11 cellular contexts compared by ENCODE assay signal in the genomic region with DNA sequence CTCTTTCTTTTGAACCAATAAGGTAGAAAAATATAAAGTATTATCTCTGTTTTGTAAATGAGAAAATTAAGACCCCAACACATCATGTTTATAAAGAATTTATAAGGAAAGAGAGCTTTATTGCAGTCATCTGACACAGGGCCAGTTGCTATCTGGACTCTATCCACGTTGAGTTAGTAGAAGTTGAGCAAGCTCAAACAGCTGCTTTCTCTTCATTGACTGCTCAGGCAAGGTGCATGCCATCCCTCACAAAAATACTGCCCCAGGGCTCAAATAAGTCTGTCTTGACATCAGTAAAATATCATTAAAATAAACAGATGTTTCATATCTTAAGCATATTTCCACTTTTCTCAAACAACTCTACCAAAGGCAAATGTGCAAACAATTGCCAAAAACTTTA. TPM values are rescaled to one million over a fixed set of nuclear protein-coding genes. Genes with fewer than 3 reads are reported as not detected.
DNase-seq lines count a peak whose midpoint lies in the region; ATAC-seq, FAIRE-seq and TF ChIP-seq lines count a peak whose summit lies in the region.
"Had no signal": no experiment of that assay in that cellular context is flagged by ENCODE, and none has a peak within 500 bp of the region (broad histone marks: within the 10 kb centered on the region; RNA-seq: fewer than 3 reads in every experiment).

No MANE protein-coding gene starts in this region.

- H3K27ac ChIP-seq in liver (ENCODE audit: low read depth in 1 of 2, low read length in 2 of 2) (no peak overlapping the region), HepG2 (ENCODE audit: extremely low read length, insufficient read depth, low read length) (no peak overlapping the region), mammary epithelial cell (ENCODE audit: insufficient read depth, low read depth, low read length) (no peak overlapping the region), right lobe of liver (no peak overlapping the region)

- no peak for TF ChIP-seq CTCF in liver (IDR thresholded peaks at IDR 0.05; ENCODE audit: low read depth, low read length, missing input control)
- TF ChIP-seq CTCF in HepG2 (CRISPR knock-in tag; IDR thresholded peaks at IDR 0.05): no peak
- no peak for TF ChIP-seq CTCF in mammary epithelial cell (conservative IDR thresholded peaks at IDR 0.05 in 1 of 2, IDR thresholded peaks at IDR 0.05 in 1 of 2; ENCODE audit: extremely low read depth in 1 of 2, insufficient read depth in 1 of 2, low read depth in 1 of 2, low read length in 2 of 2)
- TF ChIP-seq CTCF in right lobe of liver (IDR thresholded peaks at IDR 0.05): no peak

- POLR2A ChIA-PET in HepG2 (lab: Yijun Ruan, JAX): no interaction called here

- CTCF ChIA-PET in HepG2 (lab: Yijun Ruan, JAX; ENCODE audit: low intra/inter-chr PET ratio, low total read pairs): no interaction called here
- CTCF ChIA-PET in mammary epithelial cell (lab: Charles Lee; ENCODE audit: low non-redundant PET): no interaction called here

- no TSS peak for BruUV-seq in HepG2 (replicated peaks; lab: Mats Ljungman, UMichigan)
- BruUV-seq in mammary epithelial cell (replicated peaks; lab: Mats Ljungman, UMichigan): no TSS peak

- TF ChIP-seq POLR2A in HepG2 (IDR thresholded peaks at IDR 0.05; ENCODE audit: insufficient read depth in 1 of 2, low read depth in 2 of 2, low read length in 2 of 2) (no peak), right lobe of liver (IDR thresholded peaks at IDR 0.05) (no peak)

- H2AFZ ChIP-seq in HepG2 (ENCODE audit: low read length): no peak overlapping the region
- H2AFZ ChIP-seq in mammary epithelial cell (ENCODE audit: low read depth, low read length): no peak overlapping the region

- no peak for TF ChIP-seq RAD21 in liver (IDR thresholded peaks at IDR 0.05)
- no peak for TF ChIP-seq RAD21 in HepG2 (CRISPR knock-in tag; IDR thresholded peaks at IDR 0.05)

- H4K20me1 ChIP-seq in HepG2 (ENCODE audit: insufficient read depth, low read length) (no peaks in the 10 kb centered on the region), mammary epithelial cell (ENCODE audit: insufficient read depth, low read length) (no peaks in the 10 kb centered on the region)

- no peak for TF ChIP-seq EP300 in HepG2 (IDR thresholded peaks at IDR 0.05; ENCODE audit: low read depth in 2 of 2, low read length in 2 of 2)
- TF ChIP-seq EP300 in HepG2 (CRISPR knock-in tag; IDR thresholded peaks at IDR 0.05; ENCODE audit: borderline replicate concordance): no peak

- H3K27me3 ChIP-seq in liver (ENCODE audit: control insufficient read depth in 4 of 4, insufficient read depth in 4 of 4, low read length in 3 of 4) (no peaks in the 10 kb centered on the region), HepG2 (ENCODE audit: control insufficient read depth in 1 of 2, insufficient read depth in 2 of 2, low read length in 2 of 2) (no peaks in the 10 kb centered on the region), mammary epithelial cell (ENCODE audit: insufficient read depth, low read length) (no peaks in the 10 kb centered on the region), right lobe of liver (no peaks in the 10 kb centered on the region)
- H3K27me3 ChIP-seq: adrenal gland had no signal

- H3K4me3 ChIP-seq in liver (ENCODE audit: low read depth in 1 of 3, low read length in 3 of 3) (no peak overlapping the region), HepG2 (replicated peaks in 1 of 3; ENCODE audit: insufficient read depth in 1 of 3, low read depth in 2 of 3, low read length in 3 of 3) (no peak overlapping the region), mammary epithelial cell (replicated peaks in 1 of 3; ENCODE audit: insufficient read depth in 1 of 3, low read depth in 2 of 3, low read length in 3 of 3) (no peak overlapping the region), right lobe of liver (no peak overlapping the region)
- H3K4me3 ChIP-seq: adrenal gland had no signal

- H3K36me3 ChIP-seq in liver (ENCODE audit: control insufficient read depth in 4 of 4, insufficient read depth in 3 of 4, low read depth in 1 of 4, low read length in 3 of 4) (no peaks in the 10 kb centered on the region), HepG2 (replicated peaks in 1 of 2; ENCODE audit: control insufficient read depth in 1 of 2, insufficient read depth in 2 of 2, low read length in 2 of 2) (no peaks in the 10 kb centered on the region), mammary epithelial cell (ENCODE audit: insufficient read depth, low read length) (no peaks in the 10 kb centered on the region), right lobe of liver (no peaks in the 10 kb centered on the region)
- H3K36me3 ChIP-seq: adrenal gland had no signal

- DNase-seq in HepG2 (ENCODE audit: low spot score): no peak
- peak; percentile 48 for DNase-seq in mammary epithelial cell
- peak in 1 of 3 donors; percentile 58 for DNase-seq in right lobe of liver
- DNase-seq in activated CD4-positive, alpha-beta T cell treated with anti-CD3 and anti-CD28 coated beads for 1 hour: no peak
- no peak for DNase-seq in activated CD8-positive, alpha-beta memory T cell treated with anti-CD3 and anti-CD28 coated beads for 24 hours
- DNase-seq: naive B cell had no signal

- 21% methylated on average over 1 of the region's 1 CpG for WGBS in liver
- 0% methylated on average over 1 of the region's 1 CpG for WGBS in HepG2 (ENCODE audit: low lambda C conversion rate)
- 0% methylated on average over 1 of the region's 1 CpG for WGBS in mammary epithelial cell (ENCODE audit: low coverage, missing lambda C conversion rate)
- 10% methylated on average over 1 of the region's 1 CpG for WGBS in right lobe of liver (ENCODE audit: insufficient coverage, low coverage, low lambda C conversion rate, missing lambda C conversion rate)

- H3K9me3 ChIP-seq in liver (ENCODE audit: control insufficient read depth in 4 of 4, low read length in 3 of 4) (no peaks in the 10 kb centered on the region), HepG2 (ENCODE audit: low read length) (no peaks in the 10 kb centered on the region), mammary epithelial cell (replicated peaks; ENCODE audit: insufficient read depth, low read length) (no peaks in the 10 kb centered on the region), right lobe of liver (no peaks in the 10 kb centered on the region)
- H3K9me3 ChIP-seq: adrenal gland had no signal

- in situ Hi-C loops in HepG2 (cut with HindIII; ENCODE audit: extremely low pct_ligation_motif_present, low pct_unique_long_range_greater_than_20kb) (no loop called here), mammary epithelial cell (cut with MboI; ENCODE audit: low sequenced_read_pairs in 2 of 2) (no loop called here)

- dilution Hi-C loops in mammary epithelial cell (cut with HindIII; ENCODE audit: low sequenced_read_pairs): loop anchor here (5.0 kb wide), 1 partner anchor 43 kb away; no protein-coding TSS in a partner anchor

- intact Hi-C loops in HepG2 (cut with micrococcal nuclease; ENCODE audit: unreplicated experiment) (no loop called here), mammary epithelial cell (cut with micrococcal nuclease) (no loop called here), right lobe of liver (cut with DNase I) (no loop called here)

- peaks cover 0 to 23% (median 17%) of the 10 kb centered on the region in 4 donors for H3K4me1 ChIP-seq in liver (ENCODE audit: control insufficient read depth in 4 of 4, insufficient read depth in 4 of 4, low read length in 3 of 4)
- H3K4me1 ChIP-seq in HepG2 (ENCODE audit: insufficient read depth, low read length): 0 out of 2 replicates have a peak, but pooled peaks cover 5% of the 10 kb centered on the region
- peaks cover 9% of the 10 kb centered on the region for H3K4me1 ChIP-seq in mammary epithelial cell (ENCODE audit: insufficient read depth, low read length)
- H3K4me1 ChIP-seq in right lobe of liver: peaks cover 0 to 25% (median 4%) of the 10 kb centered on the region in 4 donors

- H3K79me2 ChIP-seq in HepG2 (ENCODE audit: insufficient read depth, low read length): no peaks in the 10 kb centered on the region
- H3K79me2 ChIP-seq in mammary epithelial cell (ENCODE audit: insufficient read depth, low read length): peaks cover 6% of the 10 kb centered on the region

- no peak for FAIRE-seq in HepG2 (lab: Jason Lieb, UNC)
- FAIRE-seq: GM18507 had no signal

- no peak overlapping the region for H3K4me2 ChIP-seq in HepG2 (ENCODE audit: low read depth, low read length)
- peak overlapping the region; percentile 9 for H3K4me2 ChIP-seq in mammary epithelial cell (ENCODE audit: insufficient read depth, low read depth, low read length)

- H3K9ac ChIP-seq in liver (ENCODE audit: low read depth in 1 of 2, low read length in 2 of 2): no peak overlapping the region
- no peak overlapping the region for H3K9ac ChIP-seq in HepG2 (ENCODE audit: insufficient read depth, low read depth, low read length)
- no peak overlapping the region for H3K9ac ChIP-seq in mammary epithelial cell (ENCODE audit: insufficient read depth, low read length)

- ATAC-seq in HepG2 (no peak), right lobe of liver (peak; percentile 77 to 88 (median 84)), HG03045 (IDR thresholded peaks at IDR 0.05; ENCODE audit: unreplicated experiment) (no peak), HG03280 (IDR thresholded peaks at IDR 0.05; ENCODE audit: unreplicated experiment) (no peak)

RNA-seq across cellular contexts. Expression of gene COL5A2, which starts 14.8 kb away (rescaled TPM):
- total RNA-seq in liver (10 to 100 TPM; 11.6 to 83.5 TPM), HepG2 (2016; rRNA removed; fragmentation: Illumina TruSeq; extraction: Trizol) (1.5 and 1.6 TPM in 2 replicates), mammary epithelial cell (10 to 100 TPM in 1 of 2 donors, 1 to 10 TPM in 1; 9.6 to 51.7 TPM), right lobe of liver (10 to 100 TPM in 1 of 6 experiments, 1 to 10 TPM in 5; 5.7 to 17.6 (median 8.6) TPM)
- polyA plus RNA-seq in liver (1 to 10 TPM; 3.2 to 6.5 TPM), HepG2 (2011; rRNA removed) (0.83 and 0.90 TPM in 2 replicates), mammary epithelial cell (13.3 TPM)
- total RNA-seq in HepG2 (2016; cell fraction: cytosol; rRNA removed; fragmentation: Illumina TruSeq; extraction: Trizol; ENCODE audit: low read depth): 0.10 and 0.26 TPM in 2 replicates
- total RNA-seq in HepG2 (2016; cell fraction: insoluble cytoplasmic fraction; rRNA removed; fragmentation: Illumina TruSeq; extraction: Trizol): 1.3 and 1.7 TPM in 2 replicates
- total RNA-seq in HepG2 (2016; cell fraction: membrane; rRNA removed; fragmentation: Illumina TruSeq; extraction: Trizol): 0.38 and 0.43 TPM in 2 replicates
- 1.4 and 1.6 TPM in 2 replicates for total RNA-seq in HepG2 (2016; cell fraction: nucleus; rRNA removed; fragmentation: Illumina TruSeq; extraction: Trizol)
- 0.23 and 0.27 TPM in 2 replicates for polyA plus RNA-seq in HepG2 (2011; cell fraction: cytosol; rRNA removed)
- polyA plus RNA-seq in HepG2 (2011; cell fraction: nucleus; rRNA removed): 3.2 and 3.9 TPM in 2 replicates
- polyA plus RNA-seq in HepG2 (2012): 0.32 TPM in 2 replicates
- 0.07 and 0.10 TPM in 2 replicates for polyA plus RNA-seq in HepG2 (2016; cell fraction: cytosol; fragmentation: Illumina TruSeq; extraction: Trizol; ENCODE audit: low read depth)
- polyA plus RNA-seq in HepG2 (2016; cell fraction: insoluble cytoplasmic fraction; fragmentation: Illumina TruSeq; extraction: Trizol; ENCODE audit: low read depth): 1.1 and 1.4 TPM in 2 replicates
- polyA plus RNA-seq in HepG2 (2016; cell fraction: membrane; fragmentation: Illumina TruSeq; extraction: Trizol; ENCODE audit: low read depth): 0.24 and 0.29 TPM in 2 replicates
- 1.9 and 2.6 TPM in 2 replicates for polyA plus RNA-seq in HepG2 (2016; cell fraction: nucleus; fragmentation: Illumina TruSeq; extraction: Trizol; ENCODE audit: insufficient read depth, low read depth)
- 0.80 and 3.3 TPM in 2 replicates for polyA minus RNA-seq in HepG2 (2011; rRNA and poly(A)+ RNA removed; ENCODE audit: low replicate concordance)
- polyA minus RNA-seq in HepG2 (2011; cell fraction: cytosol; rRNA and poly(A)+ RNA removed): 0.20 TPM in 1 of 2 replicates, not detected in the other
- polyA minus RNA-seq in HepG2 (2011; cell fraction: nucleus; rRNA and poly(A)+ RNA removed): 0.75 and 1.4 TPM in 2 replicates
- 25.6 TPM for polyA minus RNA-seq in mammary epithelial cell

Comparison
In these comparisons a context has a peak if more than half of its experiments do, and no peak if none do; other contexts are left out.
1. ATAC-seq: peak in right lobe of liver (4 of 4); none in HepG2 (single experiment), HG03045 (single experiment) and HG03280 (single experiment).